ENCODE assay signal across 1 cellular context in genomic region chr17:78127240-78127887, GRCh38.
TF ChIP-seq lines count a peak whose summit lies in the region.

No MANE protein-coding gene starts in this region.

TF ChIP-seq in H1, 55 proteins besides CTCF, POLR2A, EP300 and RAD21:
- no peak for TF ChIP-seq SUZ12 (IDR thresholded peaks at IDR 0.05; ENCODE audit: low read length)
- TF ChIP-seq SIX5 (IDR thresholded peaks at IDR 0.05; ENCODE audit: low read depth, low read length) = no peak
- TF ChIP-seq TEAD4 (IDR thresholded peaks at IDR 0.05; ENCODE audit: low read depth, low read length) = no peak
- no peak for TF ChIP-seq RNF2 (IDR thresholded peaks at IDR 0.05; ENCODE audit: borderline replicate concordance, low read depth, low read length, missing control alignments, poor library complexity, severe bottlenecking)
- TF ChIP-seq, protein P1, sequence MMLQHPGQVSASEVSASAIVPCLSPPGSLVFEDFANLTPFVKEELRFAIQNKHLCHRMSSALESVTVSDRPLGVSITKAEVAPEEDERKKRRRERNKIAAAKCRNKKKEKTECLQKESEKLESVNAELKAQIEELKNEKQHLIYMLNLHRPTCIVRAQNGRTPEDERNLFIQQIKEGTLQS (IDR thresholded peaks at IDR 0.05; ENCODE audit: insufficient read depth, low read depth, low read length) = no peak
